In the genomic region with DNA sequence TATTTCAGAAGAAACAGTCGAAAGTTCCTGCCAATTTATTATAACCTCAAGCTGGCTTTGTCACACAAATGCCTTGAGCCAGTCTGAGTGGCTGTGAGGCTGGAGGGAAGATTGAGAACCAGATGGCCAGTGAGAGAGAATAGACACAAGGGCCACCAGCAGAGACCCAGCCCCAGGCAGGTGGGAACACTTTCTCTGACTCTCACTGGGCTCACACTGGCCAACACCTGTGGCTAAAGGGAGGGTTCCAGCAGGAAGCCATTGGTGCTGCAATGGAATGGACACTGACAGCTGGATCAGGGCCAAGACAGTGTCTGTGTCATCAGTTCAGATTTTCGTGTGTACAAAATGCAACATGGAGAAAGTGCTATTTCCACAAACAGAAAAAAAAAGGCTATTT, we compare ENCODE assay signal across 26 cellular contexts. TPM values are rescaled to one million over a fixed set of nuclear protein-coding genes. Genes with fewer than 3 reads are reported as not detected.
A peak's percentile ranks its signal among the peaks of the same experiment; 100 is the strongest.
DNase-seq lines count a peak whose midpoint lies in the region; ATAC-seq and TF ChIP-seq lines count a peak whose summit lies in the region.
"Had no signal": no experiment of that assay in that cellular context is flagged by ENCODE, and none has a peak within 500 bp of the region (broad histone marks: within the 10 kb centered on the region; RNA-seq: fewer than 3 reads in every experiment).

No MANE protein-coding gene starts in this region.

- H3K4me1 ChIP-seq in mucosa of descending colon (ENCODE audit: low read depth) = no peaks in the 10 kb centered on the region

- no peaks in the 10 kb centered on the region for H3K9me3 ChIP-seq in mucosa of descending colon

- TF ChIP-seq CTCF in coronary artery (IDR thresholded peaks at IDR 0.05) (no peak), mucosa of descending colon (IDR thresholded peaks at IDR 0.05) (no peak)

- peak; percentile 9 for DNase-seq in NCI-H82 (lab: John Stamatoyannopoulos, UW)
- no peak for DNase-seq in NCI-H82 treated with DMSO at 0.1 percent for 48 hours (lab: John Stamatoyannopoulos, UW; ENCODE audit: unreplicated experiment)
- peak; percentile 10 for DNase-seq in COR-L47 (lab: John Stamatoyannopoulos, UW)
- DNase-seq in NCI-H146 treated with DMSO at 0.1 percent for 48 hours (lab: John Stamatoyannopoulos, UW; ENCODE audit: unreplicated experiment) = peak; percentile 94
- DNase-seq in coronary artery (ENCODE audit: low spot score) = peak; percentile 46
- no peak for DNase-seq in mucosa of descending colon
- no peak for DNase-seq in ACHN
- DNase-seq: 8988T, AML-193, Calu3, GF-D8, H7, NCI-H1092, NCI-H1694, NCI-H2081, NCI-H2171, NCI-H526 treated with DMSO at 0.1 percent for 48 hours, SIG-M5 had no signal

- intact Hi-C loops in mucosa of descending colon (cut with DNase I, micrococcal nuclease) = no loop called here

- ATAC-seq in mucosa of descending colon = no peak
- ATAC-seq in HG02885 (IDR thresholded peaks at IDR 0.05; ENCODE audit: poor library complexity, unreplicated experiment) = no peak
- ATAC-seq: CD8-positive, alpha-beta T cell; HepG2; K562; Panc1 had no signal

- H3K36me3 ChIP-seq in mucosa of descending colon (ENCODE audit: low read depth) = no peaks in the 10 kb centered on the region

- H3K27ac ChIP-seq in coronary artery = no peak overlapping the region

- no peak overlapping the region for H3K4me3 ChIP-seq in coronary artery
- no peak overlapping the region for H3K4me3 ChIP-seq in mucosa of descending colon
- H3K4me3 ChIP-seq: K562 had no signal

- in situ Hi-C loops in ACHN (cut with HindIII; ENCODE audit: low pct_ligation_motif_present, low pct_unique_long_range_greater_than_20kb, low sequenced_read_pairs) = no loop called here

RNA-seq across cellular contexts. Expression of a gene that starts 29.9 kb away (rescaled TPM):
- under 1 TPM in 1 of 3 donors, not detected in 2; 0.06 TPM for total RNA-seq in mucosa of descending colon
- total RNA-seq: Calu3, Daoy, HepG2, HT-29, K562, LHCN-M2 had no signal

Comparison
In these comparisons a context has a peak if more than half of its experiments do, and no peak if none do; other contexts are left out.
1. DNase-seq: peak in NCI-H82 (single experiment), COR-L47 (single experiment), NCI-H146 treated with DMSO at 0.1 percent for 48 hours (single experiment) and coronary artery (single experiment); none in NCI-H82 treated with DMSO at 0.1 percent for 48 hours (single experiment), mucosa of descending colon (0 of 3) and ACHN (single experiment).